ENCODE assay signal across 13 cellular contexts in the genomic region with DNA sequence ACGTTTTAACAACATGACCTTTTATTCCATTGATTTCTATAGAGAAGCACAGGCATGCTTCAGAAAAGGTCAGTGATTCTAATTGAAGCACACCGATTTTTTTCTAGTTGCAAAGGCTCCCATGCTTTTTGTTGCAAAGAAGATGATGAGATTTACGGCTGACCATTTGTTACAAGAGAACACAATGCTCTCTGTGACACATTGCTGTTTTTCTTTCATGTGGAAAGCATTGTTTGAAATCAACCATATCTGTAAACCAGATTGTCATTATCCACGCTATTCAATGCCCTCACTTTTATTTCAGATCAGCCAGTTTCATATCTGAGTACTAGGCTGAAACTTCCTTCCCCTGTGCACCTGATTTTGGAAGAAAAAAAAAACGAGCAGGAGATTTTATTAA.
"Had no signal": no experiment of that assay in that cellular context is flagged by ENCODE, and none has a peak within 500 bp of the region (broad histone marks: within the 10 kb centered on the region; RNA-seq: fewer than 3 reads in every experiment).

No MANE protein-coding gene starts in this region.

- DNase-seq: activated CD4-positive, alpha-beta T cell treated with anti-CD3 and anti-CD28 coated beads, Interleukin-2, amount 10 ng/mL, durations not matched to agents 7 days and 5 days; activated CD4-positive, CD25-positive, alpha-beta regulatory T cell; activated CD8-positive, alpha-beta memory T cell treated with anti-CD3 and anti-CD28 coated beads for 24 hours; left colon; naive B cell; posterior cingulate gyrus; right cardiac atrium; stimulated activated CD4-positive, alpha-beta T cell treated with anti-CD3 and anti-CD28 coated beads, Interleukin-4, amount 100 ng/mL, for 4 hours; stimulated activated CD8-positive, alpha-beta memory T cell treated with anti-CD3 and anti-CD28 coated beads, Interleukin-4, amount 100 ng/mL, for 48 hours; stimulated activated naive CD8-positive, alpha-beta T cell treated with anti-CD3 and anti-CD28 coated beads, Interleukin-15, Interleukin-2, amounts not matched to agents 100 U/mL and 50 U/mL, for 24 hours; testis; upper lobe of right lung had no signal

- ATAC-seq: esophagus mucosa; left colon; stimulated activated naive CD8-positive, alpha-beta T cell treated with anti-CD3 and anti-CD28 coated beads, Interleukin-15, Interleukin-2, amounts not matched to agents 100 U/mL and 50 U/mL, for 24 hours; upper lobe of right lung had no signal
